ENCODE assay signal across 23 cellular contexts in the genomic region with DNA sequence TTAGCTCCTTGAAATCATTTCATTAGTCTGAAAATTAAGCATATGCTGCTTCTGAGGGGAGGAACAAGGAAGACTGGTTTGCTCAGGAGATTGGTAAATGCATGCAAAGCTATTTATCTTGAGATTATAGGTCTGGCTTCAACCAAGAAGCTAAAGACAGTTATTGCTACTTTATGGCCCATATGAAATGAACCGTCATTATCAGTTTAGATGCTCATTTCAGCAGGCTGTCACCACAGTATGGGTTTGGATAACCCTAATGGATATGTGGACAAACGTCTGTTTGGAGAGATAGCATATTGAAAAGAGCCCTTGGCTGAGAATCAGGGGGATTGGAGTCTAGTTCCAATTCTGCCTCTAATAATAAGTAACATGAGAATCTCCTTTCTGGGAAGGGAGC.
"Had no signal": no experiment of that assay in that cellular context is flagged by ENCODE, and none has a peak within 500 bp of the region (broad histone marks: within the 10 kb centered on the region; RNA-seq: fewer than 3 reads in every experiment).

No MANE protein-coding gene starts in this region.

- H3K4me1 Mint-ChIP-seq: stimulated activated naive B cell treated with anti-CD40 and anti-IgM and Interleukin-4, amounts not matched to agents 10 μg/mL and 1 μg/mL and 100 μg/mL, for 72 hours had no signal

- H3K4me3 Mint-ChIP-seq: dendritic cell treated with granulocyte-macrophage colony-stimulating factor and Interleukin-4, amounts not matched to agents 40 ng/mL and 50 ng/mL, for 4 days; endodermal cell; natural killer cell treated with Interleukin-12 subunit alpha and Interleukin-12 subunit beta and Interleukin-15 and Interleukin-18, amount 100 ng/mL, for 72 hours; neural progenitor cell; stimulated activated naive B cell treated with anti-CD40 and anti-IgM and Interleukin-4, amounts not matched to agents 10 μg/mL and 1 μg/mL and 100 μg/mL, for 72 hours; stimulated activated naive CD8-positive, alpha-beta T cell treated with anti-CD3 and anti-CD28 coated beads, Interleukin-15, Interleukin-2, amounts not matched to agents 100 ng/mL and 50 ng/mL, for 24 hours had no signal

- H3K27me3 ChIP-seq: gastrocnemius medialis, neural progenitor cell, right lobe of liver, tibial nerve, upper lobe of left lung had no signal

- H3K27ac Mint-ChIP-seq: dendritic cell treated with granulocyte-macrophage colony-stimulating factor and Interleukin-4, amounts not matched to agents 40 ng/mL and 50 ng/mL, for 4 days; endodermal cell; natural killer cell treated with Interleukin-12 subunit alpha and Interleukin-12 subunit beta and Interleukin-15 and Interleukin-18, amount 100 ng/mL, for 72 hours; neural progenitor cell; progenitor cell of endocrine pancreas; stimulated activated naive B cell treated with anti-CD40 and anti-IgM and Interleukin-4, amounts not matched to agents 10 μg/mL and 1 μg/mL and 100 μg/mL, for 72 hours; stimulated activated naive CD8-positive, alpha-beta T cell treated with anti-CD3 and anti-CD28 coated beads, Interleukin-15, Interleukin-2, amounts not matched to agents 100 ng/mL and 50 ng/mL, for 24 hours had no signal

- H3K9me3 Mint-ChIP-seq: dendritic cell treated with granulocyte-macrophage colony-stimulating factor and Interleukin-4, amounts not matched to agents 40 ng/mL and 50 ng/mL, for 4 days; endodermal cell; neural progenitor cell; stimulated activated naive B cell treated with anti-CD40 and anti-IgM and Interleukin-4, amounts not matched to agents 10 μg/mL and 1 μg/mL and 100 μg/mL, for 72 hours had no signal

- H3K36me3 ChIP-seq: gastrocnemius medialis, lower lobe of right lung, neural progenitor cell, right lobe of liver, thoracic aorta, tibial nerve, upper lobe of left lung had no signal

- DNase-seq: effector CD8-positive, alpha-beta T cell; endodermal cell; foreskin fibroblast; gastrocnemius medialis; head of caudate nucleus; left ventricle myocardium superior; lower lobe of right lung; right lobe of liver; small intestine; stimulated activated CD4-positive, alpha-beta T cell treated with anti-CD3 and anti-CD28 coated beads, Interleukin-15, amount 100 ng/mL, for 24 hours; stimulated activated CD4-positive, alpha-beta T cell treated with anti-CD3 and anti-CD28 coated beads, Interleukin-2, amount 100 ng/mL, for 48 hours; stimulated activated naive B cell treated with anti-CD40 and anti-IgM and Interleukin-4, amounts not matched to agents 10 μg/mL and 1 μg/mL and 100 μg/mL, for 72 hours; upper lobe of left lung had no signal

- H3K4me3 ChIP-seq: gastrocnemius medialis, lower lobe of right lung, neural progenitor cell, right lobe of liver, thoracic aorta, tibial nerve, upper lobe of left lung had no signal

- H3K27me3 Mint-ChIP-seq: dendritic cell treated with granulocyte-macrophage colony-stimulating factor and Interleukin-4, amounts not matched to agents 40 ng/mL and 50 ng/mL, for 4 days; natural killer cell treated with Interleukin-12 subunit alpha and Interleukin-12 subunit beta and Interleukin-15 and Interleukin-18, amount 100 ng/mL, for 72 hours; stimulated activated naive B cell treated with anti-CD40 and anti-IgM and Interleukin-4, amounts not matched to agents 10 μg/mL and 1 μg/mL and 100 μg/mL, for 72 hours; stimulated activated naive CD8-positive, alpha-beta T cell treated with anti-CD3 and anti-CD28 coated beads, Interleukin-15, Interleukin-2, amounts not matched to agents 100 ng/mL and 50 ng/mL, for 24 hours had no signal

- H3K9me3 ChIP-seq: gastrocnemius medialis, lower lobe of right lung, right lobe of liver, thoracic aorta, tibial nerve, upper lobe of left lung had no signal

- H3K27ac ChIP-seq: epithelial cell of prostate, gastrocnemius medialis, lower lobe of right lung, neural progenitor cell, parathyroid adenoma, right lobe of liver, thoracic aorta, tibial nerve, upper lobe of left lung had no signal

- H3K4me1 ChIP-seq: parathyroid adenoma, right lobe of liver had no signal

- ATAC-seq: esophagus mucosa; gastrocnemius medialis; left ventricle myocardium superior; lower lobe of right lung; natural killer cell treated with Interleukin-12 subunit alpha and Interleukin-12 subunit beta and Interleukin-15 and Interleukin-18, amount 100 ng/mL, for 72 hours; right lobe of liver; stimulated activated naive B cell treated with anti-CD40 and anti-IgM and Interleukin-4, amounts not matched to agents 10 μg/mL and 1 μg/mL and 100 μg/mL, for 72 hours had no signal

- H3K36me3 Mint-ChIP-seq: natural killer cell treated with Interleukin-12 subunit alpha and Interleukin-12 subunit beta and Interleukin-15 and Interleukin-18, amount 100 ng/mL, for 72 hours; neural progenitor cell; stimulated activated naive B cell treated with anti-CD40 and anti-IgM and Interleukin-4, amounts not matched to agents 10 μg/mL and 1 μg/mL and 100 μg/mL, for 72 hours had no signal
